ENCODE assay signal across 1 cellular context in genomic region chrX:413322-414201, GRCh38.
TF ChIP-seq lines count a peak whose summit lies in the region.

No MANE protein-coding gene starts in this region.

TF ChIP-seq in H1, 55 proteins besides CTCF, POLR2A, EP300 and RAD21 (continued from another document):
- no peak for TF ChIP-seq USF2 (IDR thresholded peaks at IDR 0.05; ENCODE audit: low read length)
- TF ChIP-seq SP1 (IDR thresholded peaks at IDR 0.05; ENCODE audit: low read depth, low read length): 0 out of 2 replicates have a peak, but pooled peaks have one; percentile 18
- TF ChIP-seq TAF7 (optimal IDR thresholded peaks at IDR 0.05; ENCODE audit: borderline replicate concordance, low read depth, low read length): no peak
- TF ChIP-seq GABPA (IDR thresholded peaks at IDR 0.05; ENCODE audit: borderline replicate concordance, insufficient read depth, low read length): no peak
- no peak for TF ChIP-seq CTBP2 (IDR thresholded peaks at IDR 0.05; ENCODE audit: borderline replicate concordance, insufficient read depth, insufficient read length, low read length)
- peak; percentile 89 for TF ChIP-seq TCF12 (IDR thresholded peaks at IDR 0.05; ENCODE audit: low read depth, low read length)
- TF ChIP-seq CHD7 (IDR thresholded peaks at IDR 0.05; ENCODE audit: insufficient replicate concordance, low read length): peak; percentile 28
- TF ChIP-seq KDM4A (IDR thresholded peaks at IDR 0.05; ENCODE audit: low read depth, low read length, severe bottlenecking): peak; percentile 34
- peak; percentile 61 for TF ChIP-seq BACH1 (IDR thresholded peaks at IDR 0.05; ENCODE audit: low read length)
- no peak for TF ChIP-seq E2F6 (IDR thresholded peaks at IDR 0.05)
- TF ChIP-seq ATF2 (IDR thresholded peaks at IDR 0.05; ENCODE audit: low read length): no peak
- 0 out of 2 replicates have a peak, but pooled peaks have one; percentile 12 for TF ChIP-seq TAF1 (IDR thresholded peaks at IDR 0.05; ENCODE audit: low read depth, low read length)
- TF ChIP-seq TBP (IDR thresholded peaks at IDR 0.05; ENCODE audit: low read depth, low read length): no peak
- TF ChIP-seq MAFK (IDR thresholded peaks at IDR 0.05; ENCODE audit: low read depth, low read length): no peak
- 0 out of 2 replicates have a peak, but pooled peaks have one; percentile 10 for TF ChIP-seq PHF8 (conservative IDR thresholded peaks at IDR 0.05; ENCODE audit: low read depth, low read length)
- no peak for TF ChIP-seq CEBPB (IDR thresholded peaks at IDR 0.05; ENCODE audit: low read depth, low read length)
- no peak for TF ChIP-seq JUND (IDR thresholded peaks at IDR 0.05; ENCODE audit: low read length)
- TF ChIP-seq KDM1A (IDR thresholded peaks at IDR 0.05; ENCODE audit: borderline replicate concordance, low read length): peak; percentile 46; the same call in 1 of the 2 replicates
- no peak for TF ChIP-seq ATF3 (IDR thresholded peaks at IDR 0.05; ENCODE audit: insufficient read depth, low read depth, low read length)
- no peak for TF ChIP-seq CBX8 (IDR thresholded peaks at IDR 0.05; ENCODE audit: borderline replicate concordance, low read depth, low read length)
- no peak for TF ChIP-seq SUZ12 (IDR thresholded peaks at IDR 0.05; ENCODE audit: low read length)
- no peak for TF ChIP-seq BRCA1 (IDR thresholded peaks at IDR 0.05; ENCODE audit: low read depth, low read length)
- TF ChIP-seq HDAC6 (IDR thresholded peaks at IDR 0.05; ENCODE audit: low read depth, low read length): no peak
- TF ChIP-seq MAX (IDR thresholded peaks at IDR 0.05): no peak
